8 cellular contexts compared by ENCODE assay signal in genomic region chr5:44332360-44332971, GRCh38. TPM values are rescaled to one million over a fixed set of nuclear protein-coding genes. Genes with fewer than 3 reads are reported as not detected.
A peak's percentile ranks its signal among the peaks of the same experiment; 100 is the strongest.
DNase-seq lines count a peak whose midpoint lies in the region; ATAC-seq, FAIRE-seq and TF ChIP-seq lines count a peak whose summit lies in the region.

No MANE protein-coding gene starts in this region.

- no peak overlapping the region for H2BK15ac ChIP-seq in H1 (ENCODE audit: low read length)

- H4K8ac ChIP-seq in H1 (ENCODE audit: extremely low read depth, insufficient read depth, low read length) = no peak overlapping the region

- no peak overlapping the region for H3K4me2 ChIP-seq in H1 (ENCODE audit: insufficient read depth in 1 of 2, low read depth in 2 of 2, low read length in 2 of 2)

- 50% methylated on average over 3 of the region's 3 CpGs; no CpG with 5 or more reads in 1 of the 2 experiments for WGBS in H1 (ENCODE audit: extremely low coverage in 1 of 2, insufficient coverage in 1 of 2, insufficient read length in 1 of 2, insufficient replicate concordance in 2 of 2, low coverage in 1 of 2, low lambda C conversion rate in 2 of 2, missing lambda C conversion rate in 1 of 2), 2 experiments

- no peaks in the 10 kb centered on the region for H3K27me3 ChIP-seq in H1 (replicated peaks in 1 of 4; ENCODE audit: control insufficient read depth in 3 of 4, extremely low read depth in 1 of 4, insufficient read depth in 3 of 4, low read length in 3 of 4)

- no peaks in the 10 kb centered on the region for H3K36me3 ChIP-seq in H1 (ENCODE audit: control insufficient read depth in 2 of 4, insufficient read depth in 4 of 4, low read length in 3 of 4)

- no peak overlapping the region for H3K9ac ChIP-seq in H1 (replicated peaks in 1 of 4; ENCODE audit: extremely low read depth in 1 of 4, low read depth in 3 of 4, low read length in 3 of 4)

- H3K56ac ChIP-seq in H1 (replicated peaks; ENCODE audit: insufficient read length, low read depth, low read length) = no peak overlapping the region

- H3K27ac Mint-ChIP-seq in nephron progenitor cell = no peak overlapping the region
- no peak overlapping the region for H3K27ac Mint-ChIP-seq in activated CD4-positive, alpha-beta T cell treated with anti-CD3 and anti-CD28 coated beads for 36 hours

- H4K20me1 ChIP-seq in H1 (replicated peaks in 1 of 2; ENCODE audit: control insufficient read depth in 1 of 2, insufficient read depth in 2 of 2, low read length in 2 of 2) = no peaks in the 10 kb centered on the region

- no peaks in the 10 kb centered on the region for H3K4me1 ChIP-seq in H1 (replicated peaks in 1 of 4; ENCODE audit: control insufficient read depth in 3 of 4, insufficient read depth in 4 of 4, low read length in 3 of 4)

- H3K4ac ChIP-seq in H1 (replicated peaks; ENCODE audit: insufficient read length, low read depth, low read length) = no peak overlapping the region

- CTCF ChIA-PET in H1 (lab: Charles Lee; ENCODE audit: partially characterized antibody) = interaction anchor here (0.6 to 2.7 kb wide), 32 partner anchors 11 to 672 kb away, joined by 3 to 19 read pairs (median 4); no protein-coding TSS in a partner anchor
- CTCF ChIA-PET in activated CD4-positive, alpha-beta T cell treated with anti-CD3 and anti-CD28 coated beads for 36 hours (lab: Charles Lee) = interaction anchor here (0.6 to 1.4 kb wide), 4 partner anchors 14 to 606 kb away, joined by 3 to 4 read pairs (median 3); no protein-coding TSS in a partner anchor

- TF ChIP-seq RAD21 in H1 (IDR thresholded peaks at IDR 0.05 in 1 of 2, conservative IDR thresholded peaks at IDR 0.05 in 1 of 2; ENCODE audit: low read depth in 2 of 2, low read length in 2 of 2) = peak; percentile 78 to 80

- peaks cover 3% of the 10 kb centered on the region for H3K27me3 Mint-ChIP-seq in nephron progenitor cell (ENCODE audit: low read depth, poor library complexity)
- no peaks in the 10 kb centered on the region for H3K27me3 Mint-ChIP-seq in activated CD4-positive, alpha-beta T cell treated with anti-CD3 and anti-CD28 coated beads for 36 hours

- no peak overlapping the region for H2AFZ ChIP-seq in H1 (ENCODE audit: low read length)

- H3K79me2 ChIP-seq in H1 (ENCODE audit: control insufficient read depth in 1 of 2, insufficient read depth in 2 of 2, low read length in 2 of 2) = no peaks in the 10 kb centered on the region

- peak; percentile 85 for FAIRE-seq in H1 (lab: Jason Lieb, UNC)

- no peaks in the 10 kb centered on the region for H3K79me1 ChIP-seq in H1 (ENCODE audit: low read depth, low read length)

- no peak for TF ChIP-seq POLR2A in H1 (IDR thresholded peaks at IDR 0.05; ENCODE audit: control extremely low read depth in 1 of 2, low read depth in 2 of 2, low read length in 2 of 2)

- no peak overlapping the region for H4K91ac ChIP-seq in H1 (replicated peaks; ENCODE audit: insufficient read length, low read length)

- no peak overlapping the region for H4K5ac ChIP-seq in H1 (ENCODE audit: insufficient read length, low read depth, low read length)

- peak; percentile 61 for ATAC-seq in HG03342 (IDR thresholded peaks at IDR 0.05; ENCODE audit: unreplicated experiment)
- no peak for ATAC-seq in activated CD4-positive, alpha-beta T cell treated with anti-CD3 and anti-CD28 coated beads for 36 hours

- H3K4me3 Mint-ChIP-seq in nephron progenitor cell = no peak overlapping the region
- no peak overlapping the region for H3K4me3 Mint-ChIP-seq in activated CD4-positive, alpha-beta T cell treated with anti-CD3 and anti-CD28 coated beads for 36 hours

- TF ChIP-seq EP300 in H1 (IDR thresholded peaks at IDR 0.05; ENCODE audit: borderline replicate concordance in 1 of 2, low read depth in 2 of 2, low read length in 2 of 2) = no peak

- H3K14ac ChIP-seq in H1 (ENCODE audit: insufficient read length) = no peak overlapping the region

- no peaks in the 10 kb centered on the region for H3K9me3 ChIP-seq in H1 (ENCODE audit: insufficient read depth in 2 of 2, low read depth in 1 of 2, low read length in 1 of 2)

- H2BK12ac ChIP-seq in H1 (ENCODE audit: low read depth, low read length) = no peak overlapping the region

- H3K27ac ChIP-seq in H1 (ENCODE audit: low read depth, low read length) = no peak overlapping the region

- TF ChIP-seq CTCF in H1 (IDR thresholded peaks at IDR 0.05; ENCODE audit: control extremely low read depth in 1 of 3, insufficient read depth in 1 of 3, low read depth in 1 of 3, low read length in 3 of 3) = peak in 2 of 3 experiments; percentile 47 to 70; a peak in 2 of 4 replicates
- peak; percentile 67 for TF ChIP-seq CTCF in nephron progenitor cell (IDR thresholded peaks at IDR 0.05)

- H2BK120ac ChIP-seq in H1 (replicated peaks; ENCODE audit: low read depth, low read length) = no peak overlapping the region

- no peak overlapping the region for H2BK20ac ChIP-seq in H1 (ENCODE audit: low read length)

- H3K23ac ChIP-seq in H1 (ENCODE audit: insufficient read length) = no peak overlapping the region

- H3K9me3 Mint-ChIP-seq in nephron progenitor cell = no peaks in the 10 kb centered on the region
- no peaks in the 10 kb centered on the region for H3K9me3 Mint-ChIP-seq in activated CD4-positive, alpha-beta T cell treated with anti-CD3 and anti-CD28 coated beads for 36 hours (ENCODE audit: low read depth)

- no peaks in the 10 kb centered on the region for H3K23me2 ChIP-seq in H1 (ENCODE audit: low read depth, low read length)

- H3K4me1 Mint-ChIP-seq in nephron progenitor cell = peaks cover 39% of the 10 kb centered on the region
- H3K4me1 Mint-ChIP-seq in activated CD4-positive, alpha-beta T cell treated with anti-CD3 and anti-CD28 coated beads for 36 hours = no peaks in the 10 kb centered on the region

- H3K36me3 Mint-ChIP-seq in nephron progenitor cell (ENCODE audit: low read depth) = no peaks in the 10 kb centered on the region
- no peaks in the 10 kb centered on the region for H3K36me3 Mint-ChIP-seq in activated CD4-positive, alpha-beta T cell treated with anti-CD3 and anti-CD28 coated beads for 36 hours (ENCODE audit: low read depth)

- POLR2A ChIA-PET in H1 (lab: Charles Lee; ENCODE audit: partially characterized antibody) = no interaction called here
- POLR2A ChIA-PET in activated CD4-positive, alpha-beta T cell treated with anti-CD3 and anti-CD28 coated beads for 36 hours (lab: Charles Lee) = no interaction called here

- no peak overlapping the region for H3K18ac ChIP-seq in H1 (ENCODE audit: extremely low read depth, low read length)

- no peak overlapping the region for H2BK5ac ChIP-seq in H1 (ENCODE audit: low read depth, low read length)

- DNase-seq in NOMO-1 (lab: John Stamatoyannopoulos, UW; ENCODE audit: unreplicated experiment in 2 of 2) (peak; percentile 15 to 85), NOMO-1 treated with dmso at 0.1 percent for 144 hours (lab: John Stamatoyannopoulos, UW; ENCODE audit: unreplicated experiment) (no peak), NCI-H748 (lab: John Stamatoyannopoulos, UW; ENCODE audit: unreplicated experiment) (peak; percentile 92), H1 (ENCODE audit: low read depth in 1 of 2, low spot score in 2 of 2) (no peak), nephron progenitor cell (peak; percentile 3)
- DNase-seq in activated CD4-positive, alpha-beta T cell treated with anti-CD3 and anti-CD28 coated beads for 36 hours = no peak
- DNase-seq in activated T-cell treated with anti-CD3 and anti-CD28 coated beads, Interleukin-2, amount 50 U/mL, for 48 hours = no peak

- no peak overlapping the region for H2AK5ac ChIP-seq in H1 (ENCODE audit: low read depth, low read length)

- no peak overlapping the region for H3K4me3 ChIP-seq in H1 (ENCODE audit: extremely low read depth in 1 of 4, insufficient read depth in 2 of 4, low read depth in 3 of 4, low read length in 4 of 4)

- intact Hi-C loops in activated CD4-positive, alpha-beta T cell treated with anti-CD3 and anti-CD28 coated beads for 36 hours (cut with DNase I, micrococcal nuclease) = loop anchor here in 1 of 2 experiments (2.0 to 10.0 kb wide), 2 partner anchors 602 to 668 kb away; no protein-coding TSS in a partner anchor

TF ChIP-seq in H1, 55 proteins besides CTCF, POLR2A, EP300 and RAD21 (continues in another document):
- no peak for TF ChIP-seq SP1 (IDR thresholded peaks at IDR 0.05; ENCODE audit: low read depth, low read length)
- no peak for TF ChIP-seq TEAD4 (IDR thresholded peaks at IDR 0.05; ENCODE audit: low read depth, low read length)
- TF ChIP-seq CHD1 (IDR thresholded peaks at IDR 0.05; ENCODE audit: low read depth, low read length) = no peak
- no peak for TF ChIP-seq USF2 (IDR thresholded peaks at IDR 0.05; ENCODE audit: low read length)
- no peak for TF ChIP-seq POU5F1 (IDR thresholded peaks at IDR 0.05; ENCODE audit: low read depth, low read length)
- no peak for TF ChIP-seq CEBPB (IDR thresholded peaks at IDR 0.05; ENCODE audit: low read depth, low read length)
- TF ChIP-seq CHD2 (IDR thresholded peaks at IDR 0.05; ENCODE audit: low read length) = no peak
- TF ChIP-seq TAF1 (IDR thresholded peaks at IDR 0.05; ENCODE audit: low read depth, low read length) = no peak
- TF ChIP-seq BACH1 (IDR thresholded peaks at IDR 0.05; ENCODE audit: low read length) = no peak
- no peak for TF ChIP-seq E2F6 (IDR thresholded peaks at IDR 0.05)

RNA-seq across cellular contexts. Expression of gene FGF10, which starts 56.8 kb away (rescaled TPM):
- 0.42 and 0.54 TPM in 2 replicates for total RNA-seq in H1 (2021; fragmentation: NEBNext Ultra II Directional; extraction: Animal tissue kit (Norgen Biotek cat#: 25700))
- polyA plus RNA-seq in H1 (2011; rRNA removed) = 0.06 and 0.09 TPM in 2 replicates
- polyA plus RNA-seq in H1 (2011; cell fraction: cytosol; rRNA removed) = 0.10 TPM
- 0.10 TPM for polyA plus RNA-seq in H1 (2011; cell fraction: nucleus; rRNA removed)
- 0.08 TPM in 1 of 4 replicates, not detected in the others for polyA plus RNA-seq in H1 (2012, experiment 1 of 2)
- not detected for polyA plus RNA-seq in H1 (2012, experiment 2 of 2)
- 0.26 TPM for polyA plus RNA-seq in H1 (2013, experiment 1 of 2)
- 0.29 TPM for polyA plus RNA-seq in H1 (2013, experiment 2 of 2)
- 0.16 and 0.39 TPM in 2 replicates for polyA minus RNA-seq in H1 (2011; rRNA and poly(A)+ RNA removed)
- not detected for polyA minus RNA-seq in H1 (2011; cell fraction: cytosol; rRNA and poly(A)+ RNA removed)
- polyA minus RNA-seq in H1 (2011; cell fraction: nucleus; rRNA and poly(A)+ RNA removed) = 0.30 TPM
- not detected for total RNA-seq in activated CD4-positive, alpha-beta T cell treated with anti-CD3 and anti-CD28 coated beads for 36 hours

Comparison
In these comparisons a context has a peak if more than half of its experiments do, and no peak if none do; other contexts are left out.
1. DNase-seq: peak in NOMO-1 (2 of 2), NCI-H748 (single experiment) and nephron progenitor cell (single experiment); none in NOMO-1 treated with dmso at 0.1 percent for 144 hours (single experiment), H1 (0 of 2), activated CD4-positive, alpha-beta T cell treated with anti-CD3 and anti-CD28 coated beads for 36 hours (single experiment) and activated T-cell treated with anti-CD3 and anti-CD28 coated beads, Interleukin-2, amount 50 U/mL, for 48 hours (0 of 2).